In genomic region chr5:122426301-122426700, GRCh38 we compare ENCODE assay signal across 25 cellular contexts.
"Had no signal": no experiment of that assay in that cellular context is flagged by ENCODE, and none has a peak within 500 bp of the region (broad histone marks: within the 10 kb centered on the region; RNA-seq: fewer than 3 reads in every experiment).

No MANE protein-coding gene starts in this region.

- H3K4me3 ChIP-seq: left lung, lower lobe of right lung, right atrium auricular region, skin epidermis, stomach, suprapubic skin, thoracic aorta, tibial artery, upper lobe of right lung had no signal

- H3K27me3 ChIP-seq: left lung, right atrium auricular region, stomach, suprapubic skin, tibial artery, upper lobe of right lung had no signal

- H3K4me1 ChIP-seq: left lung, lower lobe of right lung, right atrium auricular region, stomach, tibial artery, upper lobe of right lung had no signal

- H3K9me3 ChIP-seq: left lung, lower lobe of right lung, right atrium auricular region, stomach, suprapubic skin, thoracic aorta, tibial artery, upper lobe of right lung had no signal

- H3K36me3 ChIP-seq: left lung, lower lobe of right lung, right atrium auricular region, stomach, suprapubic skin, thoracic aorta, tibial artery, upper lobe of right lung had no signal

- ATAC-seq: left colon; left lung; lower lobe of right lung; naive thymus-derived CD8-positive, alpha-beta T cell; sciatic nerve; stimulated activated naive B cell treated with anti-CD40 and anti-IgM and Interleukin-4, amounts not matched to agents 10 μg/mL and 1 μg/mL and 100 μg/mL, for 72 hours; stimulated activated naive CD8-positive, alpha-beta T cell treated with anti-CD3 and anti-CD28 coated beads, Interleukin-15, Interleukin-2, amounts not matched to agents 100 U/mL and 50 U/mL, for 24 hours; upper lobe of right lung had no signal

- DNase-seq: hippocampal formation; left colon; left lung; lower lobe of right lung; mammary epithelial cell; mesenchymal stem cell; naive thymus-derived CD8-positive, alpha-beta T cell; nucleus accumbens; stimulated activated CD4-positive, alpha-beta T cell treated with anti-CD3 and anti-CD28 coated beads, Interleukin-12 subunit alpha, Interleukin-12 subunit beta, amount 100 ng/mL, for 4 hours; stimulated activated CD4-positive, alpha-beta T cell treated with anti-CD3 and anti-CD28 coated beads, Interleukin-15, amount 100 ng/mL, for 24 hours; stimulated activated CD4-positive, alpha-beta T cell treated with anti-CD3 and anti-CD28 coated beads, Interleukin-2, amount 100 ng/mL, for 24 hours; stimulated activated CD4-positive, alpha-beta T cell treated with anti-CD3 and anti-CD28 coated beads, Interleukin-4, amount 100 ng/mL, for 1 hour; stimulated activated naive B cell treated with anti-CD40 and anti-IgM and Interleukin-4, amounts not matched to agents 10 μg/mL and 1 μg/mL and 100 μg/mL, for 72 hours; stimulated activated naive CD8-positive, alpha-beta T cell treated with anti-CD3 and anti-CD28 coated beads, Interleukin-15, Interleukin-2, amounts not matched to agents 100 U/mL and 50 U/mL, for 24 hours; stomach; tibial artery; trophoblast cell; upper lobe of right lung had no signal

- FAIRE-seq: keratinocyte, urothelium cell line had no signal

- H3K27ac ChIP-seq: left lung, lower lobe of right lung, right atrium auricular region, skin epidermis, stomach, suprapubic skin, thoracic aorta, tibial artery, upper lobe of right lung had no signal
